17 cellular contexts compared by ENCODE assay signal in the genomic region with DNA sequence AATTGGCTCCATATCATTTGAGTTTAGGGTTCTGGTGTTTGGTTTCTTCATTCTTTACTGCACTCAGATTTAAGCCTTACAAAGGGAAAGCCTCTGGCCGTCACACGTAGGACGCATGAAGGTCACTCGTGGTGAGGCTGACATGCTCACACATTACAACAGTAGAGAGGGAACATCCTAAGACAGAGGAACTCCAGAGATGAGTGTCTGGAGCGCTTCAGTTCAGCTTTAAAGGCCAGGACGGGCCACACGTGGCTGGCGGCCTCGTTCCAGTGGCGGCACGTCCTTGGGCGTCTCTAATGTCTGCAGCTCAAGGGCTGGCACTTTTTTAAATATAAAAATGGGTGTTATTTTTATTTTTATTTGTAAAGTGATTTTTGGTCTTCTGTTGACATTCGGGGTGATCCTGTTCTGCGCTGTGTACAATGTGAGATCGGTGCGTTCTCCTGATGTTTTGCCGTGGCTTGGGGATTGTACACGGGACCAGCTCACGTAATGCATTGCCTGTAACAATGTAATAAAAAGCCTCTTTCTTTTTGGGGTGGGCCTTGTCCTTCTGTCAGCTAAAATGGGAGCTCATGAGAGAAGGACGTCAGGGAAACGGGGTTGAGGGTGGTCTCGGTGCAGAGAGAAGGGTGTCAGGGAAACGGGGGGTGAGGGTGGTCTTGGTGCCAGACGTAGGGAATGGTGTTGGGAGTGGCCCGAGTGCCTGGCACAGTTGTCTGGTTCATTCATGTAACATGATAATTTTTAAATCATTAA. TPM values are rescaled to one million over a fixed set of nuclear protein-coding genes. Genes with fewer than 3 reads are reported as not detected.
A peak's percentile ranks its signal among the peaks of the same experiment; 100 is the strongest.
DNase-seq lines count a peak whose midpoint lies in the region; ATAC-seq and TF ChIP-seq lines count a peak whose summit lies in the region.
"Had no signal": no experiment of that assay in that cellular context is flagged by ENCODE, and none has a peak within 500 bp of the region (broad histone marks: within the 10 kb centered on the region; RNA-seq: fewer than 3 reads in every experiment).

No MANE protein-coding gene starts in this region.

- no peak for TF ChIP-seq EP300 in gastroesophageal sphincter (IDR thresholded peaks at IDR 0.05)

- no peak for TF ChIP-seq CTCF in right atrium auricular region (IDR thresholded peaks at IDR 0.05)
- TF ChIP-seq CTCF in PC-3 (conservative IDR thresholded peaks at IDR 0.05; ENCODE audit: low read depth, low read length), result no peak
- TF ChIP-seq CTCF in mammary epithelial cell (conservative IDR thresholded peaks at IDR 0.05 in 1 of 2, IDR thresholded peaks at IDR 0.05 in 1 of 2; ENCODE audit: extremely low read depth in 1 of 2, insufficient read depth in 1 of 2, low read depth in 1 of 2, low read length in 2 of 2), result no peak
- TF ChIP-seq CTCF in osteoblast (IDR thresholded peaks at IDR 0.05; ENCODE audit: extremely low read depth, low read depth, low read length), result no peak
- TF ChIP-seq CTCF in gastroesophageal sphincter (IDR thresholded peaks at IDR 0.05), result no peak

- BruUV-seq in PC-3 (replicated peaks; lab: Mats Ljungman, UMichigan) (TSS peak; percentile 81), mammary epithelial cell (replicated peaks; lab: Mats Ljungman, UMichigan) (TSS peak; percentile 92)

- H3K36me3 ChIP-seq in right atrium auricular region (peaks cover 44% of the 10 kb centered on the region), PC-3 (ENCODE audit: low read depth, low read length) (peaks cover 6% of the 10 kb centered on the region; the same call in 1 of the 2 replicates), mammary epithelial cell (ENCODE audit: insufficient read depth, low read length) (peaks cover 10% of the 10 kb centered on the region), osteoblast (ENCODE audit: insufficient read depth, low read length) (peaks cover 41% of the 10 kb centered on the region), gastroesophageal sphincter (peaks cover 0 to 81% of the 10 kb centered on the region in 2 donors)

- H3K27me3 ChIP-seq in right atrium auricular region (no peaks in the 10 kb centered on the region), PC-3 (ENCODE audit: low read length) (no peaks in the 10 kb centered on the region), mammary epithelial cell (ENCODE audit: insufficient read depth, low read length) (no peaks in the 10 kb centered on the region), osteoblast (ENCODE audit: insufficient read depth, low read length) (no peaks in the 10 kb centered on the region), gastroesophageal sphincter (no peaks in the 10 kb centered on the region)
- H3K27me3 ChIP-seq: BLaER1 had no signal

- ATAC-seq in Right ventricle myocardium superior (ENCODE audit: poor library complexity) (no peak), PC-3 (no peak), gastroesophageal sphincter (no peak)

- TF ChIP-seq POLR2A in gastroesophageal sphincter (IDR thresholded peaks at IDR 0.05), result no peak

- intact Hi-C loops in Right ventricle myocardium superior (cut with DNase I) (no loop called here), PC-3 (cut with micrococcal nuclease) (no loop called here), mammary epithelial cell (cut with micrococcal nuclease) (no loop called here)

- no peaks in the 10 kb centered on the region for H3K9me2 ChIP-seq in PC-3 (replicated peaks; ENCODE audit: low read length)

- H3F3A ChIP-seq in PC-3 (ENCODE audit: low read length, unreplicated experiment), result no peaks in the 10 kb centered on the region

- 96% methylated on average over 24 of the region's 25 CpGs for WGBS in mammary epithelial cell (ENCODE audit: low coverage, missing lambda C conversion rate)
- WGBS in gastroesophageal sphincter (ENCODE audit: low coverage in 1 of 2), 2 donors, result 96 to 97% methylated on average over 12 to 22 of the region's 25 CpGs

- H3K9ac ChIP-seq in PC-3 (ENCODE audit: low read length), result no peak overlapping the region
- no peak overlapping the region for H3K9ac ChIP-seq in mammary epithelial cell (ENCODE audit: insufficient read depth, low read length)
- H3K9ac ChIP-seq: BLaER1 had no signal

- dilution Hi-C loops in mammary epithelial cell (cut with HindIII; ENCODE audit: low sequenced_read_pairs), result no loop called here

- H3K4me2 ChIP-seq in PC-3 (ENCODE audit: low read length) (no peak overlapping the region), mammary epithelial cell (ENCODE audit: insufficient read depth, low read depth, low read length) (no peak overlapping the region), osteoblast (ENCODE audit: insufficient read depth, low read length) (no peak overlapping the region)
- H3K4me2 ChIP-seq: BLaER1 had no signal

- in situ Hi-C loops in mammary epithelial cell (cut with MboI; ENCODE audit: low sequenced_read_pairs in 2 of 2), result no loop called here

- H3K27ac ChIP-seq in right atrium auricular region (no peak overlapping the region), PC-3 (ENCODE audit: low read length) (no peak overlapping the region), mammary epithelial cell (ENCODE audit: insufficient read depth, low read depth, low read length) (no peak overlapping the region), osteoblast (ENCODE audit: low read depth, low read length) (no peak overlapping the region), gastroesophageal sphincter (no peak overlapping the region)
- H3K27ac ChIP-seq: BLaER1 had no signal

- POLR2A ChIA-PET in PC-3 (lab: Charles Lee; ENCODE audit: unreplicated experiment), result no interaction called here

- H3K4me3 ChIP-seq in right atrium auricular region (no peak overlapping the region), PC-3 (ENCODE audit: low read length) (no peak overlapping the region), mammary epithelial cell (replicated peaks in 1 of 3; ENCODE audit: insufficient read depth in 1 of 3, low read depth in 2 of 3, low read length in 3 of 3) (no peak overlapping the region), osteoblast (ENCODE audit: insufficient read depth, low read length) (no peak overlapping the region), gastroesophageal sphincter (no peak overlapping the region)
- H3K4me3 ChIP-seq: BLaER1 had no signal

- H4K20me1 ChIP-seq in PC-3 (ENCODE audit: low read length), result no peaks in the 10 kb centered on the region
- H4K20me1 ChIP-seq in mammary epithelial cell (ENCODE audit: insufficient read depth, low read length), result no peaks in the 10 kb centered on the region
- peaks cover 6% of the 10 kb centered on the region for H4K20me1 ChIP-seq in osteoblast (ENCODE audit: insufficient read depth, low read length)

- no peaks in the 10 kb centered on the region for H3K9me3 ChIP-seq in right atrium auricular region
- H3K9me3 ChIP-seq in PC-3 (ENCODE audit: low read length), result no peaks in the 10 kb centered on the region
- no peaks in the 10 kb centered on the region for H3K9me3 ChIP-seq in mammary epithelial cell (replicated peaks; ENCODE audit: insufficient read depth, low read length)
- H3K9me3 ChIP-seq in osteoblast (ENCODE audit: low read depth, low read length), result no peaks in the 10 kb centered on the region
- no peaks in the 10 kb centered on the region for H3K9me3 ChIP-seq in gastroesophageal sphincter
- H3K9me3 ChIP-seq: BLaER1 had no signal

- no peak overlapping the region for H2AFZ ChIP-seq in PC-3 (ENCODE audit: low read length)
- H2AFZ ChIP-seq in mammary epithelial cell (ENCODE audit: low read depth, low read length), result no peak overlapping the region
- no peak overlapping the region for H2AFZ ChIP-seq in osteoblast (ENCODE audit: low read length)

- no peaks in the 10 kb centered on the region for H3K79me2 ChIP-seq in PC-3 (ENCODE audit: low read length)
- H3K79me2 ChIP-seq in mammary epithelial cell (ENCODE audit: insufficient read depth, low read length), result peaks cover 11% of the 10 kb centered on the region
- H3K79me2 ChIP-seq in osteoblast (ENCODE audit: insufficient read depth, low read length), result peaks cover 16% of the 10 kb centered on the region

- DNase-seq in Right ventricle myocardium superior, result peak; percentile 32
- no peak for DNase-seq in right atrium auricular region (ENCODE audit: low spot score)
- no peak for DNase-seq in PC-3
- no peak for DNase-seq in mammary epithelial cell
- peak; percentile 76 for DNase-seq in osteoblast (ENCODE audit: insufficient read length, low spot score, missing footprints)
- DNase-seq in GM19240 (ENCODE audit: insufficient read length, low spot score), result no peak
- no peak for DNase-seq in COLO829 (ENCODE audit: low spot score)
- DNase-seq: DMS153, EL, HCEC 1CT, KBM-7, NCI-H1436, NCI-H2081, NCI-H748 treated with DMSO at 0.1 percent for 48 hours had no signal

- peaks cover 0 to 7% of the 10 kb centered on the region in 2 donors for H3K4me1 ChIP-seq in right atrium auricular region
- H3K4me1 ChIP-seq in PC-3 (ENCODE audit: insufficient read depth, low read length), result no peaks in the 10 kb centered on the region
- no peaks in the 10 kb centered on the region for H3K4me1 ChIP-seq in mammary epithelial cell (ENCODE audit: insufficient read depth, low read length)
- no peaks in the 10 kb centered on the region for H3K4me1 ChIP-seq in osteoblast (ENCODE audit: insufficient read depth, low read length)
- no peaks in the 10 kb centered on the region for H3K4me1 ChIP-seq in gastroesophageal sphincter
- H3K4me1 ChIP-seq: BLaER1 had no signal

- CTCF ChIA-PET in PC-3 (lab: Charles Lee), result no interaction called here
- CTCF ChIA-PET in mammary epithelial cell (lab: Charles Lee; ENCODE audit: low non-redundant PET), result interaction anchor here (0.6 kb wide), 1 partner anchor 392 kb away, joined by 3 read pairs; no protein-coding TSS in a partner anchor

RNA-seq across cellular contexts. Expression of a gene that starts 26.0 kb away (rescaled TPM):
- total RNA-seq in Right ventricle myocardium superior (89.6 TPM), right atrium auricular region (10 to 100 TPM; 70.0 to 73.7 TPM), PC-3 (2014; rRNA removed) (110 and 111 TPM in 2 replicates), mammary epithelial cell (100 to 1,000 TPM; 242 to 252 TPM), osteoblast (211 and 216 TPM in 2 replicates), gastroesophageal sphincter (100 to 1,000 TPM in 3 of 4 donors, 10 to 100 TPM in 1; 97.9 to 151 (median 128) TPM)
- 162 TPM for polyA plus RNA-seq in mammary epithelial cell
- polyA minus RNA-seq in mammary epithelial cell, result 88.4 TPM

RNA-seq across cellular contexts. Expression of a gene that starts 40.9 kb away (rescaled TPM):
- 1.1 TPM for total RNA-seq in Right ventricle myocardium superior
- 1 to 10 TPM in 1 of 2 donors, under 1 TPM in 1; 0.48 to 2.4 TPM for total RNA-seq in right atrium auricular region
- 7.4 and 13.2 TPM in 2 replicates for total RNA-seq in PC-3 (2014; rRNA removed)
- total RNA-seq in mammary epithelial cell, result 1 to 10 TPM; 1.5 to 3.8 TPM
- 3.1 TPM for polyA plus RNA-seq in mammary epithelial cell
- not detected for polyA minus RNA-seq in mammary epithelial cell
- 0.29 and 0.36 TPM in 2 replicates for total RNA-seq in osteoblast
- total RNA-seq in gastroesophageal sphincter, result 10 to 100 TPM in 2 of 4 donors, 1 to 10 TPM in 2; 4.7 to 14.0 (median 8.5) TPM
- total RNA-seq: A172 had no signal

Comparison
In these comparisons a context has a peak if more than half of its experiments do, and no peak if none do; other contexts are left out.
1. DNase-seq: peak in Right ventricle myocardium superior (single experiment) and osteoblast (single experiment); none in right atrium auricular region (single experiment), PC-3 (single experiment), mammary epithelial cell (single experiment), GM19240 (single experiment) and COLO829 (single experiment).